ENCODE assay signal across 9 cellular contexts in genomic region chr7:6007835-6008590, GRCh38. TPM values are rescaled to one million over a fixed set of nuclear protein-coding genes. Genes with fewer than 3 reads are reported as not detected.
DNase-seq lines count a peak whose midpoint lies in the region; ATAC-seq and TF ChIP-seq lines count a peak whose summit lies in the region.
"Not testable (repeated sequence)": the region's sequence is repeated elsewhere in the genome, so short reads cannot be mapped to it uniquely, and the experiment has no call there.
"Had no signal": no experiment of that assay in that cellular context is flagged by ENCODE, and none has a peak within 500 bp of the region (broad histone marks: within the 10 kb centered on the region; RNA-seq: fewer than 3 reads in every experiment).

No MANE protein-coding gene starts in this region.

- not testable (repeated sequence) for H3K9me3 ChIP-seq in OCI-LY3 (ENCODE audit: insufficient read depth, low read length); heart left ventricle; mucosa of stomach (ENCODE audit: control insufficient read depth, low read length)

- H3K4me3 ChIP-seq in AG04449 (ENCODE audit: low read depth, low read length) (peak overlapping the region; percentile 90), OCI-LY3 (ENCODE audit: low read length) (peak overlapping the region; percentile 98), choroid plexus epithelial cell (ENCODE audit: low read depth, low read length) (peak overlapping the region; percentile 91), heart left ventricle (peak overlapping the region; percentile 52 to 87 (median 79)), skin epidermis (peak overlapping the region; percentile 68 to 89 (median 80))
- H3K4me3 ChIP-seq in mucosa of stomach (ENCODE audit: low read length), result not testable (repeated sequence)

- H3K27me3 ChIP-seq in OCI-LY3 (ENCODE audit: low read depth, low read length); heart left ventricle; mucosa of stomach (ENCODE audit: control insufficient read depth, insufficient read depth, low read length): not testable (repeated sequence)

- H2AFZ ChIP-seq in OCI-LY3 (ENCODE audit: low read depth, low read length), result not testable (repeated sequence)

- H3K9ac ChIP-seq in OCI-LY3 (ENCODE audit: low read length), result peak overlapping the region; percentile 92
- peak overlapping the region; percentile 39 for H3K9ac ChIP-seq in mucosa of stomach (ENCODE audit: low read length)

- H3K9me3 Mint-ChIP-seq in activated CD8-positive, alpha-beta memory T cell treated with anti-CD3 and anti-CD28 coated beads, Interleukin-2, amount 10 ng/mL, durations not matched to agents 7 days and 5 days (ENCODE audit: low read depth), result not testable (repeated sequence)

- CTCF ChIA-PET in AG04449 (lab: Yijun Ruan, JAX), result interaction anchor here (0.8 to 3.5 kb wide), 6 partner anchors 10 to 343 kb away, joined by 3 to 17 read pairs (median 4); no protein-coding TSS in a partner anchor
- CTCF ChIA-PET in activated CD8-positive, alpha-beta memory T cell treated with anti-CD3 and anti-CD28 coated beads, Interleukin-2, amount 10 ng/mL, durations not matched to agents 7 days and 5 days (lab: Charles Lee), result interaction anchor here (0.5 to 3.0 kb wide), 8 partner anchors 10 to 267 kb away, joined by 3 to 14 read pairs (median 4); no protein-coding TSS in a partner anchor

- H3K27ac ChIP-seq in OCI-LY3 (ENCODE audit: low read length), result not testable (repeated sequence)
- H3K27ac ChIP-seq in heart left ventricle (peak overlapping the region in 9 of 12 donors; percentile 80 to 99 (median 92)), skin epidermis (peak overlapping the region in 20 of 21 experiments; percentile 70 to 95 (median 88))

- peak overlapping the region; percentile 89 for H3K4me3 Mint-ChIP-seq in activated CD8-positive, alpha-beta memory T cell treated with anti-CD3 and anti-CD28 coated beads, Interleukin-2, amount 10 ng/mL, durations not matched to agents 7 days and 5 days

- not testable (repeated sequence) for H4K20me1 ChIP-seq in OCI-LY3 (ENCODE audit: insufficient read depth, low read length)

- intact Hi-C loops in heart left ventricle (cut with DNase I), result loop anchor here in 1 of 10 donors (10.0 kb wide), 1 partner anchor 317 kb away; no protein-coding TSS in a partner anchor

- H3K36me3 ChIP-seq in OCI-LY3 (replicated peaks; ENCODE audit: low read depth, low read length); mucosa of stomach (ENCODE audit: control insufficient read depth, insufficient read depth, low read length): not testable (repeated sequence)
- peaks cover 0 to 38% (median 23%) of the 10 kb centered on the region in 9 donors for H3K36me3 ChIP-seq in heart left ventricle

- not testable (repeated sequence) for H3K27me3 Mint-ChIP-seq in activated CD8-positive, alpha-beta memory T cell treated with anti-CD3 and anti-CD28 coated beads, Interleukin-2, amount 10 ng/mL, durations not matched to agents 7 days and 5 days

- peaks cover 46% of the 10 kb centered on the region for H3K4me1 Mint-ChIP-seq in activated CD8-positive, alpha-beta memory T cell treated with anti-CD3 and anti-CD28 coated beads, Interleukin-2, amount 10 ng/mL, durations not matched to agents 7 days and 5 days

- peaks cover 56% of the 10 kb centered on the region for H3K79me2 ChIP-seq in OCI-LY3 (ENCODE audit: low read length)

- H3K36me3 Mint-ChIP-seq in activated CD8-positive, alpha-beta memory T cell treated with anti-CD3 and anti-CD28 coated beads, Interleukin-2, amount 10 ng/mL, durations not matched to agents 7 days and 5 days, result peaks cover 15% of the 10 kb centered on the region

- not testable (repeated sequence) for H3K4me1 ChIP-seq in OCI-LY3 (ENCODE audit: low read length)
- H3K4me1 ChIP-seq in heart left ventricle (peaks cover 0 to 44% (median 24%) of the 10 kb centered on the region in 12 donors), mucosa of stomach (ENCODE audit: control insufficient read depth, insufficient read depth, low read length) (peaks cover 19% of the 10 kb centered on the region)

- H3K4me2 ChIP-seq in OCI-LY3 (ENCODE audit: low read length), result peak overlapping the region; percentile 69

- not testable (repeated sequence) for TF ChIP-seq CTCF in AG04449 (IDR thresholded peaks at IDR 0.05; ENCODE audit: insufficient read depth, low read length, missing control alignments); OCI-LY3 (IDR thresholded peaks at IDR 0.05; ENCODE audit: low read depth, low read length); choroid plexus epithelial cell (conservative IDR thresholded peaks at IDR 0.05; ENCODE audit: low read depth, low read length); heart left ventricle (IDR thresholded peaks at IDR 0.05)

- H3K27ac Mint-ChIP-seq in activated CD8-positive, alpha-beta memory T cell treated with anti-CD3 and anti-CD28 coated beads, Interleukin-2, amount 10 ng/mL, durations not matched to agents 7 days and 5 days, result peak overlapping the region; percentile 93

- POLR2A ChIA-PET in AG04449 (lab: Yijun Ruan, JAX), result interaction anchor here (0.7 to 1.0 kb wide), 2 partner anchors 19 to 104 kb away, joined by 3 to 4 read pairs; no protein-coding TSS in a partner anchor

- ATAC-seq in activated CD8-positive, alpha-beta memory T cell treated with anti-CD3 and anti-CD28 coated beads, Interleukin-2, amount 10 ng/mL, durations not matched to agents 7 days and 5 days; heart left ventricle: not testable (repeated sequence)

- not testable (repeated sequence) for DNase-seq in AG04449 (ENCODE audit: low read depth, low spot score); activated CD8-positive, alpha-beta memory T cell treated with anti-CD3 and anti-CD28 coated beads, Interleukin-2, amount 10 ng/mL, durations not matched to agents 7 days and 5 days; choroid plexus epithelial cell (ENCODE audit: low read depth); heart left ventricle
- peak; percentile 29 for DNase-seq in HCEC 1CT

- 48 to 50% (median 49%) methylated on average over 27 of the region's 27 CpGs for WGBS in heart left ventricle, 4 donors

- TF ChIP-seq POLR2A in heart left ventricle (IDR thresholded peaks at IDR 0.05), result not testable (repeated sequence)

RNA-seq across cellular contexts. Expression of gene PMS2, which starts 0.8 kb away (rescaled TPM):
- total RNA-seq in activated CD8-positive, alpha-beta memory T cell treated with anti-CD3 and anti-CD28 coated beads, Interleukin-2, amount 10 ng/mL, durations not matched to agents 7 days and 5 days, result 10 to 100 TPM; 22.5 to 24.8 TPM
- 10 to 100 TPM in 1 of 9 donors, 1 to 10 TPM in 8; 4.4 to 10.5 (median 7.0) TPM for total RNA-seq in heart left ventricle
- 1 to 10 TPM; 2.4 to 3.5 TPM for polyA plus RNA-seq in heart left ventricle

RNA-seq across cellular contexts. Expression of gene AIMP2, which starts 1.1 kb away (rescaled TPM):
- 10 to 100 TPM; 34.8 to 45.6 TPM for total RNA-seq in activated CD8-positive, alpha-beta memory T cell treated with anti-CD3 and anti-CD28 coated beads, Interleukin-2, amount 10 ng/mL, durations not matched to agents 7 days and 5 days
- total RNA-seq in heart left ventricle, result 100 to 1,000 TPM in 1 of 9 donors, 10 to 100 TPM in 8; 40.5 to 105 (median 51.1) TPM
- 10 to 100 TPM; 25.0 to 72.3 TPM for polyA plus RNA-seq in heart left ventricle

RNA-seq across cellular contexts. Expression of gene ANKRD61, which starts 23.2 kb away (rescaled TPM):
- under 1 TPM; 0.38 to 0.47 TPM for total RNA-seq in activated CD8-positive, alpha-beta memory T cell treated with anti-CD3 and anti-CD28 coated beads, Interleukin-2, amount 10 ng/mL, durations not matched to agents 7 days and 5 days
- total RNA-seq in heart left ventricle, result under 1 TPM in 2 of 9 donors, not detected in 7; 0.25 to 0.28 TPM
- under 1 TPM in 1 of 2 donors, not detected in 1; 0.19 TPM for polyA plus RNA-seq in heart left ventricle
- total RNA-seq: left lobe of liver had no signal

RNA-seq across cellular contexts. Expression of gene RSPH10B, which starts 37.5 kb away (rescaled TPM):
- total RNA-seq in activated CD8-positive, alpha-beta memory T cell treated with anti-CD3 and anti-CD28 coated beads, Interleukin-2, amount 10 ng/mL, durations not matched to agents 7 days and 5 days, result not detected
- total RNA-seq in heart left ventricle, result under 1 TPM in 1 of 9 donors, not detected in 8; 0.80 TPM
- polyA plus RNA-seq in heart left ventricle, result under 1 TPM in 1 of 2 donors, not detected in 1; 0.03 TPM

RNA-seq across cellular contexts. Expression of gene EIF2AK1, which starts 51.0 kb away (rescaled TPM):
- 100 to 1,000 TPM; 110 to 124 TPM for total RNA-seq in activated CD8-positive, alpha-beta memory T cell treated with anti-CD3 and anti-CD28 coated beads, Interleukin-2, amount 10 ng/mL, durations not matched to agents 7 days and 5 days
- 100 to 1,000 TPM in 2 of 9 donors, 10 to 100 TPM in 7; 48.9 to 152 (median 58.5) TPM for total RNA-seq in heart left ventricle
- polyA plus RNA-seq in heart left ventricle, result 10 to 100 TPM; 27.3 to 34.5 TPM
